ENCODE assay signal across 15 cellular contexts in the genomic region with DNA sequence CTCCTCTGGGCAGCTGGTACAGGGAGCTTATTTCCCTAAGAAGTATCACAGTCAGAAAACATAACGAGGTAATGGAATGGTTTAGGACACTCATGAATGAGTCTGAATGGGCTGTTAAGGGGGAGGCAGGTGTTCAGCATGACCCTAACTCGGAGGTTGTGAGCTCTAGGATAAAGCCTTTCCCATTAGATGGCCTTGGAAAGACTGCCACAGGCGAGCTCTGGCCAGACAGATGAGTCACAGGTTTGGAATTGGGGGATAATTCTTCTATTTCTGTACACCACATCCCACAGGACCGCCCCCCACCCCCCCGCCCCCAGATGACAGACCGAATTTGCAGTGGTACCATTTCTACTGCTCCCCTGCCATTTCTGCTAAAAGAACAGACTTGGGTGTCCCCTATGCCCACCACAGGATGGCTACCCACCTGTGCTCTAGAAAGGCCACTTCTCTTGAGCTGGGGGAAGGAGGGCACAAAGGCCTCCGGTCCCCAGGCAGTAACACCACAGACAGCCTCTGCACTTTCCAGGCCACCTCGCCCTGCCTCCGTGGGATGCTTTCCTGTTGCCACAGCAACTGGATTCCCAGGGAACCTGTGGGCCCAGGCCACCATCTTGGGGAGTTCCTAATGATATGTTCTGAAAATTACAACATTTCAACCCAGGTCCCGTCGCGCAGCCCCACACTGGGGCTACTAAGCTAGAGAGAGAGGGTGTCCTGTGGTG.
A peak's percentile ranks its signal among the peaks of the same experiment; 100 is the strongest.
DNase-seq lines count a peak whose midpoint lies in the region; ATAC-seq and TF ChIP-seq lines count a peak whose summit lies in the region.
"Had no signal": no experiment of that assay in that cellular context is flagged by ENCODE, and none has a peak within 500 bp of the region (broad histone marks: within the 10 kb centered on the region; RNA-seq: fewer than 3 reads in every experiment).

No MANE protein-coding gene starts in this region.

- CTCF ChIA-PET in RWPE1 (lab: Yijun Ruan, JAX), result interaction anchor here (0.6 to 1.0 kb wide), 3 partner anchors 19 to 190 kb away, joined by 3 to 4 read pairs (median 3); no protein-coding TSS in a partner anchor

- H3K4me3 Mint-ChIP-seq in type B pancreatic cell, result peak overlapping the region; percentile 36
- H3K4me3 Mint-ChIP-seq: activated naive CD4-positive, alpha-beta T cell treated with anti-CD3 and anti-CD28 coated beads, Interleukin-2, amount 50 U/mL, for 24 hours; CD4-positive, alpha-beta memory T cell had no signal

- no peaks in the 10 kb centered on the region for H3K9me3 Mint-ChIP-seq in type B pancreatic cell
- H3K9me3 Mint-ChIP-seq: activated naive CD4-positive, alpha-beta T cell treated with anti-CD3 and anti-CD28 coated beads, Interleukin-2, amount 50 U/mL, for 24 hours; CD4-positive, alpha-beta memory T cell had no signal

- H3K36me3 Mint-ChIP-seq in type B pancreatic cell, result no peaks in the 10 kb centered on the region
- H3K36me3 Mint-ChIP-seq: activated naive CD4-positive, alpha-beta T cell treated with anti-CD3 and anti-CD28 coated beads, Interleukin-2, amount 50 U/mL, for 24 hours; CD4-positive, alpha-beta memory T cell had no signal

- POLR2A ChIA-PET in RWPE1 (lab: Yijun Ruan, JAX; ENCODE audit: low non-redundant PET), result interaction anchor here (0.6 kb wide), 1 partner anchor 629 kb away, joined by 3 read pairs; no protein-coding TSS in a partner anchor

- TF ChIP-seq CTCF in RWPE1 (conservative IDR thresholded peaks at IDR 0.05; ENCODE audit: low read depth) (no peak), type B pancreatic cell (conservative IDR thresholded peaks at IDR 0.05) (no peak)

- DNase-seq in NCI-H2107 treated with DMSO at 0.1 percent for 48 hours (lab: John Stamatoyannopoulos, UW; ENCODE audit: unreplicated experiment), result peak; percentile 26
- no peak for DNase-seq in NCI-H2107 (lab: John Stamatoyannopoulos, UW)
- peak; percentile 44 for DNase-seq in RWPE1 (ENCODE audit: low spot score)
- DNase-seq in glomerular visceral epithelial cell (ENCODE audit: extremely low spot score), result peak; percentile 8
- peak; percentile 67 for DNase-seq in type B pancreatic cell (ENCODE audit: extremely low spot score, unreplicated experiment)
- DNase-seq in iPS-NIHi7 (ENCODE audit: extremely low spot score), result no peak
- no peak for DNase-seq in NCI-H1436 (lab: John Stamatoyannopoulos, UW)
- DNase-seq: activated T-cell treated with anti-CD3 and anti-CD28 coated beads for 4 hours; CD4-positive, alpha-beta memory T cell; central memory CD4-positive, alpha-beta T cell; GF-D8; T-helper 1 cell; tibial artery had no signal

- H3K27me3 Mint-ChIP-seq in type B pancreatic cell, result peaks cover 3% of the 10 kb centered on the region

- peak overlapping the region; percentile 90 for H3K27ac Mint-ChIP-seq in type B pancreatic cell
- H3K27ac Mint-ChIP-seq: activated naive CD4-positive, alpha-beta T cell treated with anti-CD3 and anti-CD28 coated beads, Interleukin-2, amount 50 U/mL, for 24 hours; CD4-positive, alpha-beta memory T cell had no signal

- H3K27ac ChIP-seq in RWPE1, result no peak overlapping the region
- H3K27ac ChIP-seq: tibial artery had no signal

- peaks cover 24% of the 10 kb centered on the region for H3K4me1 Mint-ChIP-seq in type B pancreatic cell (ENCODE audit: unreplicated experiment)
- H3K4me1 Mint-ChIP-seq: activated naive CD4-positive, alpha-beta T cell treated with anti-CD3 and anti-CD28 coated beads, Interleukin-2, amount 50 U/mL, for 24 hours; CD4-positive, alpha-beta memory T cell had no signal

- ATAC-seq in GM19324 (IDR thresholded peaks at IDR 0.05; ENCODE audit: low FRiP score, unreplicated experiment), result no peak

Comparison
In these comparisons a context has a peak if more than half of its experiments do, and no peak if none do; other contexts are left out.
1. DNase-seq: peak in NCI-H2107 treated with DMSO at 0.1 percent for 48 hours (single experiment), RWPE1 (single experiment), glomerular visceral epithelial cell (single experiment) and type B pancreatic cell (single experiment); none in NCI-H2107 (single experiment), iPS-NIHi7 (single experiment) and NCI-H1436 (single experiment).